In genomic region chr7:104923010-104923421, GRCh38 we compare ENCODE assay signal across 8 cellular contexts.
A peak's percentile ranks its signal among the peaks of the same experiment; 100 is the strongest.
DNase-seq lines count a peak whose midpoint lies in the region; ATAC-seq, FAIRE-seq and TF ChIP-seq lines count a peak whose summit lies in the region.

No MANE protein-coding gene starts in this region.

- no peak overlapping the region for H3K9ac ChIP-seq in trophoblast cell (ENCODE audit: low read length)

- no peak overlapping the region for H3K23ac ChIP-seq in trophoblast cell (ENCODE audit: low read length)

- peaks cover 5 to 17% (median 6%) of the 10 kb centered on the region in 3 donors for H3K4me1 ChIP-seq in gastroesophageal sphincter
- no peaks in the 10 kb centered on the region for H3K4me1 ChIP-seq in trophoblast cell (ENCODE audit: control insufficient read depth in 1 of 2, insufficient read depth in 2 of 2, low read length in 2 of 2)
- H3K4me1 ChIP-seq in aorta (ENCODE audit: control insufficient read depth in 1 of 2, insufficient read depth in 2 of 2, low read length in 2 of 2): no peaks in the 10 kb centered on the region

- H4K91ac ChIP-seq in trophoblast cell (ENCODE audit: low read depth, low read length): no peak overlapping the region

- intact Hi-C loops in aorta (cut with DNase I): loop anchor here (5.0 kb wide), 2 partner anchors 59 to 691 kb away; no protein-coding TSS in a partner anchor

- DNase-seq in GM04503 (ENCODE audit: low read depth) (peak; percentile 55), H54 (ENCODE audit: insufficient read length, low spot score) (peak; percentile 56), LNCaP clone FGC (ENCODE audit: low read depth) (peak; percentile 72), SHP77 (lab: John Stamatoyannopoulos, UW) (peak; percentile 72 to 73), trophoblast cell (peak in 1 of 2 donors; percentile 47), aorta (peak; percentile 82 to 85)
- peak; percentile 88 for DNase-seq in activated effector memory CD4-positive, alpha-beta T cell treated with anti-CD3 and anti-CD28 coated beads, Interleukin-2, amount 50 U/mL, for 16 hours

- no peak overlapping the region for H4K12ac ChIP-seq in trophoblast cell (ENCODE audit: low read depth, low read length)

- H3K36me3 ChIP-seq in gastroesophageal sphincter (no peaks in the 10 kb centered on the region), trophoblast cell (ENCODE audit: control insufficient read depth in 1 of 2, insufficient read depth in 2 of 2, low read length in 2 of 2) (no peaks in the 10 kb centered on the region), aorta (ENCODE audit: control insufficient read depth in 1 of 2, insufficient read depth in 2 of 2, low read length in 1 of 2) (no peaks in the 10 kb centered on the region)

- no peak overlapping the region for H2AK5ac ChIP-seq in trophoblast cell (ENCODE audit: low read length)

- H3K9me3 ChIP-seq in gastroesophageal sphincter (no peaks in the 10 kb centered on the region), trophoblast cell (ENCODE audit: insufficient read depth, low read depth, low read length) (no peaks in the 10 kb centered on the region), aorta (ENCODE audit: control insufficient read depth, low read length) (no peaks in the 10 kb centered on the region)

- TF ChIP-seq CTCF in LNCaP clone FGC (IDR thresholded peaks at IDR 0.05; ENCODE audit: control insufficient read depth, extremely low read depth, insufficient read depth) (peak; percentile 86), gastroesophageal sphincter (IDR thresholded peaks at IDR 0.05) (peak; percentile 61 to 78 (median 68))

- H2BK5ac ChIP-seq in trophoblast cell (ENCODE audit: low read depth, low read length, poor library complexity): no peak overlapping the region

- no peak overlapping the region for H3K4ac ChIP-seq in trophoblast cell (ENCODE audit: low read depth, low read length)

- TF ChIP-seq EP300 in gastroesophageal sphincter (IDR thresholded peaks at IDR 0.05): no peak

- 3 to 26% methylated on average over 3 to 4 of the region's 4 CpGs for WGBS in gastroesophageal sphincter (ENCODE audit: low coverage in 1 of 2), 2 donors
- WGBS in trophoblast cell (ENCODE audit: extremely low coverage, insufficient coverage, insufficient read length): no CpG with 5 or more reads among the region's 4 CpGs
- 5 to 6% methylated on average over 4 of the region's 4 CpGs for WGBS in aorta, 2 donors

- no peak overlapping the region for H2BK12ac ChIP-seq in trophoblast cell (ENCODE audit: low read length)

- TF ChIP-seq POLR2A in H54 (IDR thresholded peaks at IDR 0.05; ENCODE audit: low read depth, low read length) (no peak), gastroesophageal sphincter (IDR thresholded peaks at IDR 0.05) (no peak)

- H3K4me3 ChIP-seq in LNCaP clone FGC (ENCODE audit: low read depth, low read length) (no peak overlapping the region), gastroesophageal sphincter (no peak overlapping the region), trophoblast cell (ENCODE audit: low read depth, low read length) (peak overlapping the region; percentile 10), aorta (ENCODE audit: low read length in 2 of 2) (no peak overlapping the region)

- H3K79me2 ChIP-seq in trophoblast cell (ENCODE audit: control insufficient read depth, insufficient read depth, low read length, poor library complexity): no peaks in the 10 kb centered on the region

- H2AFZ ChIP-seq in trophoblast cell (ENCODE audit: insufficient read depth, low read length, poor library complexity): no peak overlapping the region

- H3K27me3 ChIP-seq in gastroesophageal sphincter (no peaks in the 10 kb centered on the region), trophoblast cell (ENCODE audit: insufficient read depth, low read length) (no peaks in the 10 kb centered on the region), aorta (ENCODE audit: control insufficient read depth in 1 of 2, insufficient read depth in 2 of 2, low read length in 1 of 2) (no peaks in the 10 kb centered on the region)

- ATAC-seq in gastroesophageal sphincter: peak; percentile 86
- ATAC-seq in aorta (ENCODE audit: low FRiP score): peak; percentile 90

- H3K27ac ChIP-seq in gastroesophageal sphincter (peak overlapping the region; percentile 36 to 70 (median 62)), trophoblast cell (ENCODE audit: low read depth, low read length) (no peak overlapping the region), aorta (ENCODE audit: low read depth in 1 of 2, low read length in 2 of 2) (peak overlapping the region in 1 of 2 donors; percentile 52)

- H3K18ac ChIP-seq in trophoblast cell (ENCODE audit: low read length): no peak overlapping the region

- no peak overlapping the region for H3K14ac ChIP-seq in trophoblast cell (ENCODE audit: low read length)

- FAIRE-seq in H54 (lab: Jason Lieb, UNC): peak; percentile 75

- no peaks in the 10 kb centered on the region for H3K79me1 ChIP-seq in trophoblast cell (ENCODE audit: low read length)

- no peak overlapping the region for H2BK120ac ChIP-seq in trophoblast cell (ENCODE audit: insufficient read depth, low read length, poor library complexity)

- no peak overlapping the region for H3K4me2 ChIP-seq in trophoblast cell (ENCODE audit: low read length)

- H4K8ac ChIP-seq in trophoblast cell (ENCODE audit: low read depth, low read length): no peak overlapping the region
